ENCODE assay signal across 34 cellular contexts in the genomic region with DNA sequence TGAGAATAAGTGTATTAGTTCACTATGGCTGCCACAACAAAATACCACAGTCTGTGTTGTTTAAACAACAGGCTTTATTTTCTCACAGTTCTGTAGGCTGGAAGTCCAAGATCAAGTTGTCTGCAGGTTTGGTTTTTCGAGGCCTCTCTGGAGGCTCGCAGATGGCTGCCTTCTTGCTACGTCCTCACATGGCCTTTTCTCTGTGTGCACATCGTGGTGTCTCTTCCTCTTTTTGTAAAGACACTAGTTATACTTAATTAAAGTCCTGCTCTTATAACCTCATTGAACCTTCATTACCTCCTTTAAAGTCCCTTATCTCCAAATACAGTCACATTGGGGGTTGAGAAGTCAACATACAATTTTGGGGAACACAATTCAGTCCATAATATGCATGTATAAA. TPM values are rescaled to one million over a fixed set of nuclear protein-coding genes. Genes with fewer than 3 reads are reported as not detected.
"Had no signal": no experiment of that assay in that cellular context is flagged by ENCODE, and none has a peak within 500 bp of the region (broad histone marks: within the 10 kb centered on the region; RNA-seq: fewer than 3 reads in every experiment).

No MANE protein-coding gene starts in this region.

- H3K4me3 Mint-ChIP-seq: activated CD4-positive, alpha-beta memory T cell treated with anti-CD3 and anti-CD28 coated beads, Interleukin-2, amount 10 ng/mL, durations not matched to agents 7 days and 5 days; activated CD4-positive, alpha-beta T cell treated with anti-CD3 and anti-CD28 coated beads for 36 hours; activated CD4-positive, alpha-beta T cell treated with anti-CD3 and anti-CD28 coated beads, Interleukin-2, amount 10 ng/mL, durations not matched to agents 24 days and 14 days; activated naive CD8-positive, alpha-beta T cell; activated T-cell treated with anti-CD3 and anti-CD28 coated beads, Interleukin-2, amount 50 U/mL, for 24 hours; activated T-cell treated with anti-CD3 and anti-CD28 coated beads, Interleukin-2, amount 50 U/mL, for 72 hours; central memory CD8-positive, alpha-beta T cell; dendritic cell treated with granulocyte-macrophage colony-stimulating factor and Interleukin-4, amounts not matched to agents 40 ng/mL and 50 ng/mL, for 4 days; effector memory CD8-positive, alpha-beta T cell; T-helper 2 cell treated with Interferon-gamma antibody and Interleukin-4, amounts not matched to agents 5 μg/mL and 100 μg/mL, for 36 hours had no signal

- H3K4me3 ChIP-seq: coronary artery, dorsolateral prefrontal cortex, esophagus muscularis mucosa, gastrocnemius medialis, heart left ventricle had no signal

- H3K27ac Mint-ChIP-seq: activated CD4-positive, alpha-beta memory T cell treated with anti-CD3 and anti-CD28 coated beads, Interleukin-2, amount 10 ng/mL, durations not matched to agents 7 days and 5 days; activated CD4-positive, alpha-beta T cell treated with anti-CD3 and anti-CD28 coated beads for 36 hours; activated CD4-positive, alpha-beta T cell treated with anti-CD3 and anti-CD28 coated beads, Interleukin-2, amount 10 ng/mL, durations not matched to agents 24 days and 14 days; activated naive CD8-positive, alpha-beta T cell; activated T-cell treated with anti-CD3 and anti-CD28 coated beads, Interleukin-2, amount 50 U/mL, for 24 hours; activated T-cell treated with anti-CD3 and anti-CD28 coated beads, Interleukin-2, amount 50 U/mL, for 72 hours; dendritic cell treated with granulocyte-macrophage colony-stimulating factor and Interleukin-4, amounts not matched to agents 40 ng/mL and 50 ng/mL, for 4 days; effector memory CD8-positive, alpha-beta T cell; T-helper 2 cell treated with Interferon-gamma antibody and Interleukin-4, amounts not matched to agents 5 μg/mL and 100 μg/mL, for 36 hours had no signal

- ATAC-seq: activated CD4-positive, alpha-beta T cell treated with anti-CD3 and anti-CD28 coated beads for 36 hours; activated T-cell treated with anti-CD3 and anti-CD28 coated beads, Interleukin-2, amount 50 U/mL, for 72 hours; effector memory CD8-positive, alpha-beta T cell; foreskin keratinocyte; gastrocnemius medialis; heart left ventricle had no signal

- H3K27me3 ChIP-seq: brain microvascular endothelial cell, dorsolateral prefrontal cortex, esophagus muscularis mucosa, foreskin keratinocyte, gastrocnemius medialis, heart left ventricle had no signal

- H3K36me3 Mint-ChIP-seq: activated naive CD8-positive, alpha-beta T cell had no signal

- H3K4me1 Mint-ChIP-seq: activated CD4-positive, alpha-beta memory T cell treated with anti-CD3 and anti-CD28 coated beads, Interleukin-2, amount 10 ng/mL, durations not matched to agents 7 days and 5 days; central memory CD8-positive, alpha-beta T cell had no signal

- H3K9me3 Mint-ChIP-seq: activated CD4-positive, alpha-beta memory T cell treated with anti-CD3 and anti-CD28 coated beads, Interleukin-2, amount 10 ng/mL, durations not matched to agents 7 days and 5 days; activated CD4-positive, alpha-beta T cell treated with anti-CD3 and anti-CD28 coated beads, Interleukin-2, amount 10 ng/mL, durations not matched to agents 24 days and 14 days; activated T-cell treated with anti-CD3 and anti-CD28 coated beads, Interleukin-2, amount 50 U/mL, for 24 hours; activated T-cell treated with anti-CD3 and anti-CD28 coated beads, Interleukin-2, amount 50 U/mL, for 72 hours; central memory CD8-positive, alpha-beta T cell; dendritic cell treated with granulocyte-macrophage colony-stimulating factor and Interleukin-4, amounts not matched to agents 40 ng/mL and 50 ng/mL, for 4 days; effector memory CD8-positive, alpha-beta T cell; T-helper 2 cell treated with Interferon-gamma antibody and Interleukin-4, amounts not matched to agents 5 μg/mL and 100 μg/mL, for 36 hours had no signal

- H3K9me3 ChIP-seq: esophagus muscularis mucosa, gastrocnemius medialis, heart left ventricle had no signal

- H3K27ac ChIP-seq: brain microvascular endothelial cell, coronary artery, dorsolateral prefrontal cortex, esophagus muscularis mucosa, foreskin keratinocyte, gastrocnemius medialis, heart left ventricle had no signal

- DNase-seq: activated CD4-positive, alpha-beta memory T cell treated with anti-CD3 and anti-CD28 coated beads, Interleukin-2, amount 10 ng/mL, durations not matched to agents 7 days and 5 days; activated CD4-positive, alpha-beta T cell treated with anti-CD3 and anti-CD28 coated beads for 36 hours; activated CD4-positive, alpha-beta T cell treated with anti-CD3 and anti-CD28 coated beads, Interleukin-2, amount 10 ng/mL, durations not matched to agents 24 days and 14 days; activated CD4-positive, CD25-positive, alpha-beta regulatory T cell; activated CD4-positive, CD25-positive, alpha-beta regulatory T cell treated with anti-CD3 and anti-CD28 coated beads, Interleukin-2, amount 50 U/mL, for 72 hours; activated CD8-positive, alpha-beta memory T cell treated with anti-CD3 and anti-CD28 coated beads, Interleukin-2, amount 50 U/mL, for 48 hours; activated gamma-delta T cell; activated naive CD4-positive, alpha-beta T cell; activated naive CD4-positive, alpha-beta T cell treated with anti-CD3 and anti-CD28 coated beads, Interleukin-2, amount 50 U/mL, for 16 hours; activated T-cell treated with anti-CD3 and anti-CD28 coated beads for 4 hours; activated T-cell treated with anti-CD3 and anti-CD28 coated beads, Interleukin-2, amount 50 U/mL, for 24 hours; activated T-cell treated with anti-CD3 and anti-CD28 coated beads, Interleukin-2, amount 50 U/mL, for 72 hours; amniotic stem cell; anterior cingulate cortex; brain microvascular endothelial cell; dorsolateral prefrontal cortex; effector memory CD8-positive, alpha-beta T cell; erythroblast; foreskin keratinocyte; gastrocnemius medialis; glutamatergic neuron; heart left ventricle; hypothalamus; T1000 had no signal

- H3K4me1 ChIP-seq: esophagus muscularis mucosa, foreskin keratinocyte, gastrocnemius medialis, heart left ventricle had no signal

- H3K36me3 ChIP-seq: brain microvascular endothelial cell, esophagus muscularis mucosa, gastrocnemius medialis, heart left ventricle had no signal

- H3K27me3 Mint-ChIP-seq: activated T-cell treated with anti-CD3 and anti-CD28 coated beads, Interleukin-2, amount 50 U/mL, for 24 hours; dendritic cell treated with granulocyte-macrophage colony-stimulating factor and Interleukin-4, amounts not matched to agents 40 ng/mL and 50 ng/mL, for 4 days had no signal

RNA-seq across cellular contexts. Expression of gene CSNK1A1L, which starts 10.6 kb away (rescaled TPM):
- total RNA-seq: activated CD4-positive, alpha-beta memory T cell treated with anti-CD3 and anti-CD28 coated beads, Interleukin-2, amount 10 ng/mL, durations not matched to agents 7 days and 5 days; activated CD4-positive, alpha-beta T cell treated with anti-CD3 and anti-CD28 coated beads for 36 hours; activated CD4-positive, alpha-beta T cell treated with anti-CD3 and anti-CD28 coated beads, Interleukin-2, amount 10 ng/mL, durations not matched to agents 24 days and 14 days; activated T-cell treated with anti-CD3 and anti-CD28 coated beads, Interleukin-2, amount 50 U/mL, for 72 hours; astrocyte; bronchial epithelial cell; cardiac septum; cerebellum; dorsolateral prefrontal cortex; esophagus muscularis mucosa; foreskin keratinocyte; gastrocnemius medialis; heart left ventricle had no signal
